Comparison of ENCODE assay signal across 8 cellular contexts in genomic region chr2:219433666-219434467, GRCh38. TPM values are rescaled to one million over a fixed set of nuclear protein-coding genes. Genes with fewer than 3 reads are reported as not detected.
DNase-seq lines count a peak whose midpoint lies in the region; ATAC-seq and TF ChIP-seq lines count a peak whose summit lies in the region.

No MANE protein-coding gene starts in this region.

- in situ Hi-C loops in gastrocnemius medialis (cut with MboI; ENCODE audit: low sequenced_read_pairs in 4 of 4), result no loop called here

- H3K27me3 ChIP-seq in gastrocnemius medialis, result no peaks in the 10 kb centered on the region

- H3K27ac ChIP-seq in gastrocnemius medialis, result peak overlapping the region; percentile 95 to 100 (median 98)

- intact Hi-C loops in gastrocnemius medialis (cut with DNase I; ENCODE audit: low total_unique reads), result loop anchor here (1.0 to 2.0 kb wide), 2 partner anchors 15 to 29 kb away; partner anchors contain the start of gene DES

- H3K4me1 ChIP-seq in gastrocnemius medialis, result peaks cover 55 to 64% of the 10 kb centered on the region in 2 donors

- H3K9me3 ChIP-seq in gastrocnemius medialis, result no peaks in the 10 kb centered on the region

- peak overlapping the region; percentile 62 to 78 (median 68) for H3K4me3 ChIP-seq in gastrocnemius medialis

- no peaks in the 10 kb centered on the region for H3K36me3 ChIP-seq in gastrocnemius medialis

- DNase-seq in stimulated activated CD4-positive, alpha-beta T cell treated with anti-CD3 and anti-CD28 coated beads, Interleukin-15, amount 100 ng/mL, for 24 hours, result peak; percentile 62
- no peak for DNase-seq in stimulated activated CD4-positive, alpha-beta T cell treated with anti-CD3 and anti-CD28 coated beads, Interleukin-12 subunit alpha, Interleukin-12 subunit beta, amount 100 ng/mL, for 4 hours
- DNase-seq in RKO (ENCODE audit: low spot score), result peak; percentile 3
- DNase-seq in fibroblast of peridontal ligament (ENCODE audit: extremely low read depth), result peak; percentile 50
- DNase-seq in gastrocnemius medialis, result peak; percentile 56 to 89
- no peak for DNase-seq in T-helper 9 cell
- DNase-seq in activated effector memory CD4-positive, alpha-beta T cell treated with Interleukin-2 at 50 U/mL for 16 hours, result no peak
- no peak for DNase-seq in NCI-H2107 treated with DMSO at 0.1 percent for 48 hours (lab: John Stamatoyannopoulos, UW; ENCODE audit: unreplicated experiment)

- TF ChIP-seq CTCF in gastrocnemius medialis (IDR thresholded peaks at IDR 0.05 in 4 of 5, conservative IDR thresholded peaks at IDR 0.05 in 1 of 5), result peak; percentile 43 to 79 (median 54)

- no peak for TF ChIP-seq POLR2A in gastrocnemius medialis (IDR thresholded peaks at IDR 0.05)

- ATAC-seq in gastrocnemius medialis, result peak; percentile 45 to 53

RNA-seq across cellular contexts. Expression of gene SPEG, which starts 0.8 kb away (rescaled TPM):
- 100 to 1,000 TPM; 104 to 387 (median 222) TPM for total RNA-seq in gastrocnemius medialis

RNA-seq across cellular contexts. Expression of gene DES, which starts 15.7 kb away (rescaled TPM):
- over 10,000 TPM; 19,008 to 28,635 (median 23,575) TPM for total RNA-seq in gastrocnemius medialis

RNA-seq across cellular contexts. Expression of gene DNPEP, which starts 46.2 kb away (rescaled TPM):
- total RNA-seq in gastrocnemius medialis, result 100 to 1,000 TPM in 1 of 4 donors, 10 to 100 TPM in 3; 56.0 to 147 (median 65.3) TPM

Comparison
In these comparisons a context has a peak if more than half of its experiments do, and no peak if none do; other contexts are left out.
1. DNase-seq: peak in stimulated activated CD4-positive, alpha-beta T cell treated with anti-CD3 and anti-CD28 coated beads, Interleukin-15, amount 100 ng/mL, for 24 hours (single experiment), RKO (single experiment), fibroblast of peridontal ligament (single experiment) and gastrocnemius medialis (2 of 2); none in stimulated activated CD4-positive, alpha-beta T cell treated with anti-CD3 and anti-CD28 coated beads, Interleukin-12 subunit alpha, Interleukin-12 subunit beta, amount 100 ng/mL, for 4 hours (single experiment), T-helper 9 cell (single experiment), activated effector memory CD4-positive, alpha-beta T cell treated with Interleukin-2 at 50 U/mL for 16 hours (single experiment) and NCI-H2107 treated with DMSO at 0.1 percent for 48 hours (single experiment).